In the genomic region with DNA sequence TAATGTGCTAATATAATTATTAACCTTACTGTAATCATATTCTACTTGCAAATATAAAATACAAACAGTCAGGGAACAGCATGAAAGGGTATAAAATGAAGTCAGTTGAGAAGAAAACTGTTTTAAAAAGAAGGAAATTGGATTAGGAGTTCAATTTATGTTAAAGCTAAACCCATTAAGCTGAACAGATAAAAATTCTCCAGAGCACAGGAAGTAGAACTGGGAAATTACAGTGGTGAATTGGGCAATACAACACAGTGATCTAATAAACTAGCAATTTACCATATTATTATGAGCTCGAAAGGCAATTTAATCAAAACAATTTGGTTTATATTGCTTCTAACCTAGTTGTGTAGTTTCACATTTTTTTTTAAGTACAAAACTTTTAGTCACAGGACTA, we compare ENCODE assay signal across 17 cellular contexts.
DNase-seq lines count a peak whose midpoint lies in the region; ATAC-seq and TF ChIP-seq lines count a peak whose summit lies in the region.
"Had no signal": no experiment of that assay in that cellular context is flagged by ENCODE, and none has a peak within 500 bp of the region (broad histone marks: within the 10 kb centered on the region; RNA-seq: fewer than 3 reads in every experiment).

No MANE protein-coding gene starts in this region.

- peak overlapping the region; percentile 49; the same call in 1 of the 2 replicates for H3K27ac ChIP-seq in SJCRH30
- no peak overlapping the region for H3K27ac ChIP-seq in naive thymus-derived CD4-positive, alpha-beta T cell (ENCODE audit: low read depth, low read length)
- H3K27ac ChIP-seq: Peyer's patch had no signal

- intact Hi-C loops in natural killer cell (cut with micrococcal nuclease): no loop called here
- intact Hi-C loops in naive thymus-derived CD4-positive, alpha-beta T cell (cut with micrococcal nuclease): no loop called here

- H3K4me1 ChIP-seq in SJCRH30: peaks cover 26% of the 10 kb centered on the region
- no peaks in the 10 kb centered on the region for H3K4me1 ChIP-seq in naive thymus-derived CD4-positive, alpha-beta T cell (ENCODE audit: control insufficient read depth in 2 of 2, insufficient read depth in 2 of 2, low read length in 2 of 2)
- H3K4me1 ChIP-seq: Peyer's patch had no signal

- H3K27ac Mint-ChIP-seq in natural killer cell: no peak overlapping the region
- no peak overlapping the region for H3K27ac Mint-ChIP-seq in naive thymus-derived CD4-positive, alpha-beta T cell
- H3K27ac Mint-ChIP-seq in type B pancreatic cell: no peak overlapping the region
- H3K27ac Mint-ChIP-seq: CD14-positive monocyte had no signal

- no peaks in the 10 kb centered on the region for H3K36me3 Mint-ChIP-seq in natural killer cell
- no peaks in the 10 kb centered on the region for H3K36me3 Mint-ChIP-seq in naive thymus-derived CD4-positive, alpha-beta T cell
- H3K36me3 Mint-ChIP-seq in type B pancreatic cell: no peaks in the 10 kb centered on the region
- H3K36me3 Mint-ChIP-seq: CD14-positive monocyte had no signal

- DNase-seq in ELR (ENCODE audit: low read depth) (peak; percentile 52), SJCRH30 (no peak), choroid plexus epithelial cell (ENCODE audit: low read depth) (peak; percentile 32), left kidney (ENCODE audit: low read depth, low spot score) (peak; percentile 12), natural killer cell (no peak), H7 (no peak), type B pancreatic cell (ENCODE audit: extremely low spot score, unreplicated experiment) (no peak)
- DNase-seq in naive thymus-derived CD4-positive, alpha-beta T cell: no peak
- DNase-seq: NCI-H1105; NCI-H1694; NCI-H2081 treated with DMSO at 0.1 percent for 48 hours; NK-92 treated with Interleukin-12 subunit alpha and Interleukin-12 subunit beta, amount 100 ng/mL, for 24 hours; Peyer's patch had no signal

- no peak overlapping the region for H3K4me3 Mint-ChIP-seq in natural killer cell
- H3K4me3 Mint-ChIP-seq in naive thymus-derived CD4-positive, alpha-beta T cell: no peak overlapping the region
- H3K4me3 Mint-ChIP-seq in type B pancreatic cell: no peak overlapping the region
- H3K4me3 Mint-ChIP-seq: CD14-positive monocyte had no signal

- H3K36me3 ChIP-seq in SJCRH30 (no peaks in the 10 kb centered on the region), H7 (replicated peaks; ENCODE audit: control insufficient read depth, insufficient read depth, low read length) (no peaks in the 10 kb centered on the region)
- H3K36me3 ChIP-seq in naive thymus-derived CD4-positive, alpha-beta T cell (ENCODE audit: control insufficient read depth in 2 of 3, insufficient read depth in 3 of 3, low read length in 3 of 3): no peaks in the 10 kb centered on the region
- H3K36me3 ChIP-seq: Peyer's patch had no signal

- H3K4me3 ChIP-seq in SJCRH30 (no peak overlapping the region), choroid plexus epithelial cell (ENCODE audit: low read depth, low read length) (no peak overlapping the region), H7 (ENCODE audit: insufficient read depth, low read depth, low read length) (no peak overlapping the region)
- no peak overlapping the region for H3K4me3 ChIP-seq in naive thymus-derived CD4-positive, alpha-beta T cell (ENCODE audit: low read length)
- H3K4me3 ChIP-seq: GM12878, Peyer's patch had no signal

- ATAC-seq in natural killer cell: no peak
- ATAC-seq in naive thymus-derived CD4-positive, alpha-beta T cell: no peak
- ATAC-seq: GM12878, HCT116, Right ventricle myocardium inferior had no signal

- H3K27me3 Mint-ChIP-seq in natural killer cell (ENCODE audit: low read depth in 2 of 2) (no peaks in the 10 kb centered on the region), type B pancreatic cell (no peaks in the 10 kb centered on the region)
- H3K27me3 Mint-ChIP-seq in naive thymus-derived CD4-positive, alpha-beta T cell: peaks cover 0 to 4% (median 0%) of the 10 kb centered on the region in 5 donors

- H3K27me3 ChIP-seq in SJCRH30: no peaks in the 10 kb centered on the region
- no peaks in the 10 kb centered on the region for H3K27me3 ChIP-seq in H7 (ENCODE audit: control insufficient read depth, insufficient read depth, low read length)
- no peaks in the 10 kb centered on the region for H3K27me3 ChIP-seq in naive thymus-derived CD4-positive, alpha-beta T cell (ENCODE audit: control insufficient read depth in 2 of 2, insufficient read depth in 2 of 2, low read length in 2 of 2)
- H3K27me3 ChIP-seq: Peyer's patch had no signal

- CTCF ChIA-PET in naive thymus-derived CD4-positive, alpha-beta T cell (lab: Charles Lee): no interaction called here

- POLR2A ChIA-PET in naive thymus-derived CD4-positive, alpha-beta T cell (lab: Charles Lee): no interaction called here

- peaks cover 0 to 5% of the 10 kb centered on the region in 2 donors for H3K9me3 Mint-ChIP-seq in natural killer cell
- peaks cover 0 to 6% (median 0%) of the 10 kb centered on the region in 11 donors for H3K9me3 Mint-ChIP-seq in naive thymus-derived CD4-positive, alpha-beta T cell
- no peaks in the 10 kb centered on the region for H3K9me3 Mint-ChIP-seq in type B pancreatic cell

- TF ChIP-seq CTCF in choroid plexus epithelial cell (conservative IDR thresholded peaks at IDR 0.05; ENCODE audit: low read depth, low read length) (no peak), natural killer cell (IDR thresholded peaks at IDR 0.05) (no peak), type B pancreatic cell (conservative IDR thresholded peaks at IDR 0.05) (no peak)

- H3K4me1 Mint-ChIP-seq in natural killer cell (no peaks in the 10 kb centered on the region), type B pancreatic cell (ENCODE audit: unreplicated experiment) (no peaks in the 10 kb centered on the region)
- no peaks in the 10 kb centered on the region for H3K4me1 Mint-ChIP-seq in naive thymus-derived CD4-positive, alpha-beta T cell
- H3K4me1 Mint-ChIP-seq: CD14-positive monocyte had no signal

- no peaks in the 10 kb centered on the region for H3K9me3 ChIP-seq in SJCRH30 (replicated peaks)
- H3K9me3 ChIP-seq in naive thymus-derived CD4-positive, alpha-beta T cell (ENCODE audit: control insufficient read depth in 2 of 3, low read length in 3 of 3): no peaks in the 10 kb centered on the region
- H3K9me3 ChIP-seq: Peyer's patch had no signal

Comparison
In these comparisons a context has a peak if more than half of its experiments do, and no peak if none do; other contexts are left out.
1. DNase-seq: peak in ELR (single experiment), choroid plexus epithelial cell (single experiment) and left kidney (single experiment); none in SJCRH30 (0 of 2), natural killer cell (single experiment), H7 (single experiment), naive thymus-derived CD4-positive, alpha-beta T cell (0 of 9) and type B pancreatic cell (single experiment).